In the genomic region with DNA sequence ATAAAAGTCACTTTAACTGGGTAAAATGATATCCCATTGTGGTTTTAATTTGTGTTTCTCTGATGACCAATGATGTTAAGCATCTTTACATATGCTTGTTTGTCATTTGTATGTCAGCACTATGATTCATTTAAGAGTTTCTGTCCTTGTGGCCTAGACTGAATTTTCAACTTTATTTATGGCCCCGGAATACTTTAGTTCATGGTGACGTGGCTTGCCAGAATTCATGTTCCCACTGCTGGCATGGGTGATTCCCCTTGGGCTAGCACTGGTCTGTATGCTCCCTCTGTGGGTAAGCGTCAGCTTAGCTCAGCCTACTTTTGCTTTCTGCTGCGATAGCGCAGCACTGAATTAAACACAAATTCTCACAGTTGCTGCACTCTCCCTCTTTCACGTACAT, we compare ENCODE assay signal across 29 cellular contexts.
A peak's percentile ranks its signal among the peaks of the same experiment; 100 is the strongest.
DNase-seq lines count a peak whose midpoint lies in the region; ATAC-seq, FAIRE-seq and TF ChIP-seq lines count a peak whose summit lies in the region.
"Had no signal": no experiment of that assay in that cellular context is flagged by ENCODE, and none has a peak within 500 bp of the region (broad histone marks: within the 10 kb centered on the region; RNA-seq: fewer than 3 reads in every experiment).

No MANE protein-coding gene starts in this region.

- intact Hi-C loops in heart left ventricle (cut with DNase I) = no loop called here

- peak; percentile 100 for FAIRE-seq in H54 (lab: Jason Lieb, UNC)
- FAIRE-seq: G401.6, GM12892 had no signal

- DNase-seq in AG08395 (ENCODE audit: low spot score) (peak; percentile 84), H54 (ENCODE audit: insufficient read length, low spot score) (peak; percentile 50), fibroblast of peridontal ligament (ENCODE audit: extremely low read depth) (peak; percentile 80), DMS114 treated with DMSO at 0.1 percent for 48 hours (lab: John Stamatoyannopoulos, UW; ENCODE audit: unreplicated experiment) (no peak), heart left ventricle (no peak), type B pancreatic cell (ENCODE audit: extremely low spot score, unreplicated experiment) (no peak)
- no peak for DNase-seq in activated T-cell treated with anti-CD3 and anti-CD28 coated beads, Interleukin-2, amount 50 U/mL, for 72 hours
- DNase-seq: activated CD4-positive, alpha-beta memory T cell treated with anti-CD3 and anti-CD28 coated beads, Interleukin-2, amount 10 ng/mL, durations not matched to agents 7 days and 5 days; activated T-cell treated with anti-CD3 and anti-CD28 coated beads, Interleukin-2, amount 50 U/mL, for 4 hours; caudate nucleus; COR-L47; effector CD4-positive, alpha-beta T cell; midbrain; NCI-H1417; NCI-H2171; NCI-H748 treated with DMSO at 0.1 percent for 48 hours; retina; stimulated activated CD4-positive, alpha-beta T cell treated with anti-CD3 and anti-CD28 coated beads, Interleukin-15, amount 100 ng/mL, for 24 hours; stimulated activated naive B cell treated with anti-CD40 and anti-IgM and Interleukin-4, amounts not matched to agents 10 μg/mL and 1 μg/mL and 100 μg/mL, for 72 hours; SW 1271; WERI-Rb-1 had no signal

- H3K4me3 ChIP-seq in heart left ventricle = no peak overlapping the region
- H3K4me3 ChIP-seq: neural progenitor cell, tibial nerve had no signal

- TF ChIP-seq POLR2A in H54 (IDR thresholded peaks at IDR 0.05; ENCODE audit: low read depth, low read length) = no peak
- no peak for TF ChIP-seq POLR2A in heart left ventricle (IDR thresholded peaks at IDR 0.05)

- H3K4me1 ChIP-seq in heart left ventricle = peaks cover 0 to 3% (median 0%) of the 10 kb centered on the region in 12 donors
- H3K4me1 ChIP-seq: neural progenitor cell, tibial nerve had no signal

- H3K36me3 ChIP-seq in heart left ventricle = no peaks in the 10 kb centered on the region
- H3K36me3 ChIP-seq: neural progenitor cell, tibial nerve, WERI-Rb-1 had no signal

- H3K4me1 Mint-ChIP-seq in activated T-cell treated with anti-CD3 and anti-CD28 coated beads, Interleukin-2, amount 50 U/mL, for 72 hours (ENCODE audit: low read depth) = no peaks in the 10 kb centered on the region
- peaks cover 6% of the 10 kb centered on the region for H3K4me1 Mint-ChIP-seq in type B pancreatic cell (ENCODE audit: unreplicated experiment)
- H3K4me1 Mint-ChIP-seq: activated CD4-positive, alpha-beta memory T cell treated with anti-CD3 and anti-CD28 coated beads, Interleukin-2, amount 10 ng/mL, durations not matched to agents 7 days and 5 days had no signal

- H3K4me3 Mint-ChIP-seq in activated T-cell treated with anti-CD3 and anti-CD28 coated beads, Interleukin-2, amount 50 U/mL, for 72 hours = no peak overlapping the region
- H3K4me3 Mint-ChIP-seq in type B pancreatic cell = no peak overlapping the region
- H3K4me3 Mint-ChIP-seq: activated CD4-positive, alpha-beta memory T cell treated with anti-CD3 and anti-CD28 coated beads, Interleukin-2, amount 10 ng/mL, durations not matched to agents 7 days and 5 days; activated naive CD8-positive, alpha-beta T cell; activated T-cell treated with anti-CD3 and anti-CD28 coated beads, Interleukin-2, amount 50 U/mL, for 4 hours; neural progenitor cell; stimulated activated naive B cell treated with anti-CD40 and anti-IgM and Interleukin-4, amounts not matched to agents 10 μg/mL and 1 μg/mL and 100 μg/mL, for 72 hours had no signal

- H3K36me3 Mint-ChIP-seq in activated T-cell treated with anti-CD3 and anti-CD28 coated beads, Interleukin-2, amount 50 U/mL, for 72 hours (ENCODE audit: insufficient read depth in 2 of 2) = peaks cover 0 to 5% of the 10 kb centered on the region in 2 donors
- H3K36me3 Mint-ChIP-seq in type B pancreatic cell = no peaks in the 10 kb centered on the region
- H3K36me3 Mint-ChIP-seq: neural progenitor cell; stimulated activated naive B cell treated with anti-CD40 and anti-IgM and Interleukin-4, amounts not matched to agents 10 μg/mL and 1 μg/mL and 100 μg/mL, for 72 hours had no signal

- WGBS in heart left ventricle, 4 donors = 92 to 95% (median 93%) methylated on average over 6 of the region's 6 CpGs

- peaks cover 0 to 14% (median 0%) of the 10 kb centered on the region in 12 donors for H3K9me3 ChIP-seq in heart left ventricle

- no peaks in the 10 kb centered on the region for H3K27me3 Mint-ChIP-seq in activated T-cell treated with anti-CD3 and anti-CD28 coated beads, Interleukin-2, amount 50 U/mL, for 72 hours (ENCODE audit: low read depth)
- H3K27me3 Mint-ChIP-seq in type B pancreatic cell = no peaks in the 10 kb centered on the region
- H3K27me3 Mint-ChIP-seq: activated CD4-positive, alpha-beta memory T cell treated with anti-CD3 and anti-CD28 coated beads, Interleukin-2, amount 10 ng/mL, durations not matched to agents 7 days and 5 days; activated naive CD8-positive, alpha-beta T cell; stimulated activated naive B cell treated with anti-CD40 and anti-IgM and Interleukin-4, amounts not matched to agents 10 μg/mL and 1 μg/mL and 100 μg/mL, for 72 hours had no signal

- H3K27ac ChIP-seq in heart left ventricle = no peak overlapping the region
- H3K27ac ChIP-seq: HL-60, neural progenitor cell, RWPE1, tibial nerve, WERI-Rb-1 had no signal

- no peak overlapping the region for H3K27ac Mint-ChIP-seq in activated T-cell treated with anti-CD3 and anti-CD28 coated beads, Interleukin-2, amount 50 U/mL, for 72 hours
- H3K27ac Mint-ChIP-seq in type B pancreatic cell = no peak overlapping the region
- H3K27ac Mint-ChIP-seq: activated CD4-positive, alpha-beta memory T cell treated with anti-CD3 and anti-CD28 coated beads, Interleukin-2, amount 10 ng/mL, durations not matched to agents 7 days and 5 days; activated naive CD8-positive, alpha-beta T cell; neural progenitor cell; stimulated activated naive B cell treated with anti-CD40 and anti-IgM and Interleukin-4, amounts not matched to agents 10 μg/mL and 1 μg/mL and 100 μg/mL, for 72 hours had no signal

- peaks cover 13 to 20% of the 10 kb centered on the region in 2 donors for H3K9me3 Mint-ChIP-seq in activated T-cell treated with anti-CD3 and anti-CD28 coated beads, Interleukin-2, amount 50 U/mL, for 72 hours
- H3K9me3 Mint-ChIP-seq in type B pancreatic cell = peaks cover 9% of the 10 kb centered on the region

- ATAC-seq in SK-N-SH treated with all-trans-retinoic acid at 6 μM for 48 hours (peak; percentile 100), heart left ventricle (no peak)
- ATAC-seq in activated T-cell treated with anti-CD3 and anti-CD28 coated beads, Interleukin-2, amount 50 U/mL, for 72 hours (replicated peaks in 1 of 2) = no peak
- ATAC-seq: activated T-cell treated with anti-CD3 and anti-CD28 coated beads, Interleukin-2, amount 50 U/mL, for 4 hours; stimulated activated naive B cell treated with anti-CD40 and anti-IgM and Interleukin-4, amounts not matched to agents 10 μg/mL and 1 μg/mL and 100 μg/mL, for 72 hours had no signal

- H3K27me3 ChIP-seq in heart left ventricle = no peaks in the 10 kb centered on the region
- H3K27me3 ChIP-seq: neural progenitor cell, tibial nerve had no signal

- TF ChIP-seq CTCF in heart left ventricle (IDR thresholded peaks at IDR 0.05) (no peak), type B pancreatic cell (conservative IDR thresholded peaks at IDR 0.05) (no peak)

TF ChIP-seq in SK-N-SH treated with all-trans-retinoic acid at 6 μM for 48 hours, 23 proteins besides CTCF, POLR2A, EP300 and RAD21:
- TF ChIP-seq SNAI2 (CRISPR knock-in tag; IDR thresholded peaks at IDR 0.05) (no peak), ZC3H10 (CRISPR knock-in tag; IDR thresholded peaks at IDR 0.05) (peak; percentile 85; the same call in 1 of the 2 replicates), RARB (CRISPR knock-in tag; IDR thresholded peaks at IDR 0.05) (peak; percentile 87; the same call in 1 of the 2 replicates), TOX (CRISPR knock-in tag; IDR thresholded peaks at IDR 0.05; ENCODE audit: borderline replicate concordance) (peak; percentile 98)

Comparison
In these comparisons a context has a peak if more than half of its experiments do, and no peak if none do; other contexts are left out.
1. DNase-seq: peak in AG08395 (single experiment), H54 (single experiment) and fibroblast of peridontal ligament (single experiment); none in activated T-cell treated with anti-CD3 and anti-CD28 coated beads, Interleukin-2, amount 50 U/mL, for 72 hours (0 of 2), DMS114 treated with DMSO at 0.1 percent for 48 hours (single experiment), heart left ventricle (0 of 5) and type B pancreatic cell (single experiment).